ENCODE assay signal across 8 cellular contexts in genomic region chr11:19905280-19905853, GRCh38.
DNase-seq lines count a peak whose midpoint lies in the region; ATAC-seq and TF ChIP-seq lines count a peak whose summit lies in the region.

No MANE protein-coding gene starts in this region.

- H3K36me3 Mint-ChIP-seq in CD8-positive, alpha-beta T cell, result no peaks in the 10 kb centered on the region

- POLR2A ChIA-PET in CD8-positive, alpha-beta T cell (lab: Charles Lee), result no interaction called here

- TF ChIP-seq POLR2A in Peyer's patch (IDR thresholded peaks at IDR 0.05), result no peak

- H3K9me3 Mint-ChIP-seq in CD8-positive, alpha-beta T cell, result no peaks in the 10 kb centered on the region

- H3K27ac Mint-ChIP-seq in CD8-positive, alpha-beta T cell, result no peak overlapping the region

- no peaks in the 10 kb centered on the region for H3K4me1 Mint-ChIP-seq in CD8-positive, alpha-beta T cell (ENCODE audit: low read depth)

- H3K9me3 ChIP-seq in Peyer's patch, result no peaks in the 10 kb centered on the region
- no peaks in the 10 kb centered on the region for H3K9me3 ChIP-seq in CD8-positive, alpha-beta T cell (ENCODE audit: low read length)

- H3K4me3 ChIP-seq in AG10803 (ENCODE audit: low read length) (no peak overlapping the region), Peyer's patch (no peak overlapping the region)
- H3K4me3 ChIP-seq in CD8-positive, alpha-beta T cell (ENCODE audit: low read depth, low read length), result no peak overlapping the region

- peak; percentile 70 for DNase-seq in AG10803 (ENCODE audit: low read depth)
- peak; percentile 15 for DNase-seq in HPDE6-E6E7 (ENCODE audit: extremely low spot score)
- no peak for DNase-seq in Peyer's patch
- peak; percentile 53 for DNase-seq in fibroblast of the conjunctiva (ENCODE audit: low read depth)
- peak; percentile 26 for DNase-seq in pulmonary artery endothelial cell (ENCODE audit: low read depth, low spot score)
- DNase-seq in RPMI8226, result no peak
- no peak for DNase-seq in CD8-positive, alpha-beta T cell

- TF ChIP-seq CTCF in AG10803 (conservative IDR thresholded peaks at IDR 0.05; ENCODE audit: low read length), result peak; percentile 70
- peak in 4 of 6 experiments; percentile 32 to 57 (median 54) for TF ChIP-seq CTCF in Peyer's patch (IDR thresholded peaks at IDR 0.05)
- TF ChIP-seq CTCF in CD8-positive, alpha-beta T cell (IDR thresholded peaks at IDR 0.05), result no peak

- intact Hi-C loops in CD8-positive, alpha-beta T cell (cut with DNase I, micrococcal nuclease), result loop anchor here in 1 of 2 experiments (10.0 kb wide), 2 partner anchors 651 to 831 kb away; no protein-coding TSS in a partner anchor

- CTCF ChIA-PET in CD8-positive, alpha-beta T cell (lab: Charles Lee), result interaction anchor here (1.3 kb wide), 1 partner anchor 23 kb away, joined by 4 read pairs; no protein-coding TSS in a partner anchor

- H3K4me3 Mint-ChIP-seq in CD8-positive, alpha-beta T cell, result no peak overlapping the region

- H3K27me3 Mint-ChIP-seq in CD8-positive, alpha-beta T cell (ENCODE audit: low read depth), result no peaks in the 10 kb centered on the region

- no peak overlapping the region for H3K27ac ChIP-seq in Peyer's patch
- no peak overlapping the region for H3K27ac ChIP-seq in CD8-positive, alpha-beta T cell (ENCODE audit: low read depth, low read length)

- H3K4me1 ChIP-seq in Peyer's patch, result no peaks in the 10 kb centered on the region
- H3K4me1 ChIP-seq in CD8-positive, alpha-beta T cell (ENCODE audit: insufficient read depth, low read length), result no peaks in the 10 kb centered on the region

- no peaks in the 10 kb centered on the region for H3K27me3 ChIP-seq in Peyer's patch
- H3K27me3 ChIP-seq in CD8-positive, alpha-beta T cell (ENCODE audit: insufficient read depth, low read length), result no peaks in the 10 kb centered on the region

- H3K36me3 ChIP-seq in Peyer's patch, result no peaks in the 10 kb centered on the region
- no peaks in the 10 kb centered on the region for H3K36me3 ChIP-seq in CD8-positive, alpha-beta T cell (ENCODE audit: insufficient read depth, low read length)

- ATAC-seq in GM19328 (IDR thresholded peaks at IDR 0.05; ENCODE audit: unreplicated experiment), result no peak
- ATAC-seq in CD8-positive, alpha-beta T cell, result no peak

Comparison
In these comparisons a context has a peak if more than half of its experiments do, and no peak if none do; other contexts are left out.
1. DNase-seq: peak in AG10803 (single experiment), HPDE6-E6E7 (single experiment), fibroblast of the conjunctiva (single experiment) and pulmonary artery endothelial cell (single experiment); none in Peyer's patch (0 of 3), RPMI8226 (single experiment) and CD8-positive, alpha-beta T cell (0 of 7).